Comparison of ENCODE assay signal across 11 cellular contexts in genomic region chr5:52990531-52990925, GRCh38. TPM values are rescaled to one million over a fixed set of nuclear protein-coding genes. Genes with fewer than 3 reads are reported as not detected.
A peak's percentile ranks its signal among the peaks of the same experiment; 100 is the strongest.
DNase-seq lines count a peak whose midpoint lies in the region; ATAC-seq and TF ChIP-seq lines count a peak whose summit lies in the region.
"Had no signal": no experiment of that assay in that cellular context is flagged by ENCODE, and none has a peak within 500 bp of the region (broad histone marks: within the 10 kb centered on the region; RNA-seq: fewer than 3 reads in every experiment).

No MANE protein-coding gene starts in this region.

- H3K27ac Mint-ChIP-seq in activated naive CD8-positive, alpha-beta T cell treated with anti-CD3 and anti-CD28 coated beads, Interleukin-2, amount 50 U/mL, for 24 hours: no peak overlapping the region

- no peak for TF ChIP-seq CTCF in HEK293 (tag by site-specific recombination; IDR thresholded peaks at IDR 0.05)
- no peak for TF ChIP-seq CTCF in fibroblast of pulmonary artery (IDR thresholded peaks at IDR 0.05; ENCODE audit: low read length, missing control alignments)
- no peak for TF ChIP-seq CTCF in retinal pigment epithelial cell (conservative IDR thresholded peaks at IDR 0.05; ENCODE audit: low read depth, low read length)

- peaks cover 4 to 9% of the 10 kb centered on the region in 2 experiments; a peak in 2 of 3 replicates for H3K36me3 ChIP-seq in HEK293 (ENCODE audit: control insufficient read depth in 2 of 2, insufficient read depth in 1 of 2, low read length in 2 of 2)
- H3K36me3 ChIP-seq: SJCRH30 had no signal

- H3K9me3 ChIP-seq in HEK293 (ENCODE audit: control insufficient read depth, insufficient read depth, low read depth, low read length): no peaks in the 10 kb centered on the region
- H3K9me3 ChIP-seq: SJCRH30 had no signal

- H3K4me3 Mint-ChIP-seq in activated naive CD8-positive, alpha-beta T cell treated with anti-CD3 and anti-CD28 coated beads, Interleukin-2, amount 50 U/mL, for 24 hours: peak overlapping the region; percentile 70

- H3K4me1 Mint-ChIP-seq in activated naive CD8-positive, alpha-beta T cell treated with anti-CD3 and anti-CD28 coated beads, Interleukin-2, amount 50 U/mL, for 24 hours: peaks cover 23% of the 10 kb centered on the region

- DNase-seq in activated naive CD8-positive, alpha-beta T cell treated with anti-CD3 and anti-CD28 coated beads, Interleukin-2, amount 50 U/mL, for 24 hours: no peak
- DNase-seq in fibroblast of pulmonary artery (ENCODE audit: low read depth) (no peak), retinal pigment epithelial cell (ENCODE audit: low read depth) (no peak), NCI-H1436 (lab: John Stamatoyannopoulos, UW) (no peak), H4 (ENCODE audit: low spot score) (no peak), SKM-1 treated with dmso at 0.1 percent for 144 hours (lab: John Stamatoyannopoulos, UW; ENCODE audit: unreplicated experiment) (no peak)
- DNase-seq in activated CD4-positive, alpha-beta T cell treated with anti-CD3 and anti-CD28 coated beads for 4 hours: no peak
- DNase-seq: cerebellar nuclear complex, NCI-H2029 treated with DMSO at 0.1 percent for 48 hours had no signal

- no peak for ATAC-seq in activated naive CD8-positive, alpha-beta T cell treated with anti-CD3 and anti-CD28 coated beads, Interleukin-2, amount 50 U/mL, for 24 hours

- H3K4me1 ChIP-seq in HEK293 (ENCODE audit: control insufficient read depth, insufficient read depth, low read length): no peaks in the 10 kb centered on the region; the same call in 1 of the 2 replicates
- H3K4me1 ChIP-seq: SJCRH30 had no signal

- no peak overlapping the region for H3K27ac ChIP-seq in HEK293 (ENCODE audit: extremely low read depth, low read depth, low read length)
- H3K27ac ChIP-seq: SJCRH30 had no signal

- no peaks in the 10 kb centered on the region for H3K9me3 Mint-ChIP-seq in activated naive CD8-positive, alpha-beta T cell treated with anti-CD3 and anti-CD28 coated beads, Interleukin-2, amount 50 U/mL, for 24 hours

- H3K27me3 Mint-ChIP-seq in activated naive CD8-positive, alpha-beta T cell treated with anti-CD3 and anti-CD28 coated beads, Interleukin-2, amount 50 U/mL, for 24 hours: peaks cover 49% of the 10 kb centered on the region

- peak overlapping the region; percentile 77 for H3K4me3 ChIP-seq in HEK293 (ENCODE audit: low read depth, low read length)
- H3K4me3 ChIP-seq in fibroblast of pulmonary artery (replicated peaks; ENCODE audit: low read depth, low read length): peak overlapping the region; percentile 76
- H3K4me3 ChIP-seq in retinal pigment epithelial cell (ENCODE audit: low read length): peak overlapping the region; percentile 82

- no peaks in the 10 kb centered on the region for H3K36me3 Mint-ChIP-seq in activated naive CD8-positive, alpha-beta T cell treated with anti-CD3 and anti-CD28 coated beads, Interleukin-2, amount 50 U/mL, for 24 hours (ENCODE audit: low read depth)

- POLR2A ChIA-PET in HEK293 (lab: Yijun Ruan, JAX): interaction anchor here (0.7 kb wide), 1 partner anchor 46 kb away, joined by 6 read pairs; no protein-coding TSS in a partner anchor

- CTCF ChIA-PET in HEK293 (lab: Yijun Ruan, JAX): interaction anchor here (0.6 to 4.4 kb wide), 5 partner anchors 13 to 1453 kb away, joined by 3 to 44 read pairs (median 5); no protein-coding TSS in a partner anchor

TF ChIP-seq in HEK293, 187 proteins besides CTCF, POLR2A, EP300 and RAD21:
- TF ChIP-seq ZNF391 (tag by site-specific recombination; IDR thresholded peaks at IDR 0.05; ENCODE audit: borderline replicate concordance, low read depth): no peak
- TF ChIP-seq ZBTB21 (tag by site-specific recombination; IDR thresholded peaks at IDR 0.05): no peak
- TF ChIP-seq EGR2 (tag by site-specific recombination; IDR thresholded peaks at IDR 0.05; ENCODE audit: low read depth): no peak
- TF ChIP-seq ZIC2 (tag by site-specific recombination; IDR thresholded peaks at IDR 0.05): no peak
- no peak for TF ChIP-seq ZNF530 (tag by site-specific recombination; IDR thresholded peaks at IDR 0.05; ENCODE audit: low read depth)
- TF ChIP-seq, protein P1, sequence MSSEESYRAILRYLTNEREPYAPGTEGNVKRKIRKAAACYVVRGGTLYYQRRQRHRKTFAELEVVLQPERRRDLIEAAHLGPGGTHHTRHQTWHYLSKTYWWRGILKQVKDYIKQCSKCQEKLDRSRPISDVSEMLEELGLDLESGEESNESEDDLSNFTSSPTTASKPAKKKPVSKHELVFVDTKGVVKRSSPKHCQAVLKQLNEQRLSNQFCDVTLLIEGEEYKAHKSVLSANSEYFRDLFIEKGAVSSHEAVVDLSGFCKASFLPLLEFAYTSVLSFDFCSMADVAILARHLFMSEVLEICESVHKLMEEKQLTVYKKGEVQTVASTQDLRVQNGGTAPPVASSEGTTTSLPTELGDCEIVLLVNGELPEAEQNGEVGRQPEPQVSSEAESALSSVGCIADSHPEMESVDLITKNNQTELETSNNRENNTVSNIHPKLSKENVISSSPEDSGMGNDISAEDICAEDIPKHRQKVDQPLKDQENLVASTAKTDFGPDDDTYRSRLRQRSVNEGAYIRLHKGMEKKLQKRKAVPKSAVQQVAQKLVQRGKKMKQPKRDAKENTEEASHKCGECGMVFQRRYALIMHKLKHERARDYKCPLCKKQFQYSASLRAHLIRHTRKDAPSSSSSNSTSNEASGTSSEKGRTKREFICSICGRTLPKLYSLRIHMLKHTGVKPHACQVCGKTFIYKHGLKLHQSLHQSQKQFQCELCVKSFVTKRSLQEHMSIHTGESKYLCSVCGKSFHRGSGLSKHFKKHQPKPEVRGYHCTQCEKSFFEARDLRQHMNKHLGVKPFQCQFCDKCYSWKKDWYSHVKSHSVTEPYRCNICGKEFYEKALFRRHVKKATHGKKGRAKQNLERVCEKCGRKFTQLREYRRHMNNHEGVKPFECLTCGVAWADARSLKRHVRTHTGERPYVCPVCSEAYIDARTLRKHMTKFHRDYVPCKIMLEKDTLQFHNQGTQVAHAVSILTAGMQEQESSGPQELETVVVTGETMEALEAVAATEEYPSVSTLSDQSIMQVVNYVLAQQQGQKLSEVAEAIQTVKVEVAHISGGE (tag by site-specific recombination; conservative IDR thresholded peaks at IDR 0.05; ENCODE audit: low read depth): no peak
- no peak for TF ChIP-seq ZNF112 (tag by site-specific recombination; IDR thresholded peaks at IDR 0.05)
- TF ChIP-seq FEZF1 (tag by site-specific recombination; IDR thresholded peaks at IDR 0.05): no peak
- no peak for TF ChIP-seq ATF2 (tag by site-specific recombination; IDR thresholded peaks at IDR 0.05; ENCODE audit: low read depth)
- no peak for TF ChIP-seq KLF17 (tag by site-specific recombination; IDR thresholded peaks at IDR 0.05)

RNA-seq across cellular contexts. Expression of gene ITGA2, which starts 1.4 kb away (rescaled TPM):
- 23.4 and 29.0 TPM in 2 replicates for total RNA-seq in H4 (2014; rRNA removed; shearing (Covaris generic))
